ENCODE assay signal across 2 cellular contexts in genomic region chr6:49987749-49988148, GRCh38.
TF ChIP-seq lines count a peak whose summit lies in the region.

No MANE protein-coding gene starts in this region.

TF ChIP-seq in HepG2, 621 proteins besides CTCF, POLR2A, EP300 and RAD21:
- TF ChIP-seq TCF12 (IDR thresholded peaks at IDR 0.05), result no peak
- no peak for TF ChIP-seq TCF12 (CRISPR knock-in tag; IDR thresholded peaks at IDR 0.05)
- no peak for TF ChIP-seq FOXA1 (IDR thresholded peaks at IDR 0.05)
- no peak for TF ChIP-seq FOXA1 (CRISPR knock-in tag; IDR thresholded peaks at IDR 0.05)
- no peak for TF ChIP-seq ONECUT2 (CRISPR knock-in tag; IDR thresholded peaks at IDR 0.05)
- peak; percentile 42; the same call in 1 of the 2 replicates for TF ChIP-seq SRF (IDR thresholded peaks at IDR 0.05; ENCODE audit: low read depth, low read length)

TF ChIP-seq in K562, 482 proteins besides CTCF, POLR2A, EP300 and RAD21:
- TF ChIP-seq ZNF592 (IDR thresholded peaks at IDR 0.05) (no peak), CGGBP1 (CRISPR knock-in tag; IDR thresholded peaks at IDR 0.05) (no peak), RFX7 (CRISPR knock-in tag; IDR thresholded peaks at IDR 0.05) (no peak), SMC3 (conservative IDR thresholded peaks at IDR 0.05; ENCODE audit: insufficient read depth, low read depth, low read length) (no peak), IRF9 (tag; IDR thresholded peaks at IDR 0.05) (no peak), MEF2D (tag; conservative IDR thresholded peaks at IDR 0.05; ENCODE audit: low read depth) (no peak), SRF (CRISPR knock-in tag; IDR thresholded peaks at IDR 0.05) (peak in 1 of 2 experiments; percentile 93; a peak in 2 of 4 replicates), ZNF436 (CRISPR knock-in tag; IDR thresholded peaks at IDR 0.05) (no peak), PKNOX1 (IDR thresholded peaks at IDR 0.05) (peak; percentile 74)
